In genomic region chr10:109931153-109931552, GRCh38 we compare ENCODE assay signal across 17 cellular contexts. TPM values are rescaled to one million over a fixed set of nuclear protein-coding genes. Genes with fewer than 3 reads are reported as not detected.
DNase-seq lines count a peak whose midpoint lies in the region; ATAC-seq, FAIRE-seq and TF ChIP-seq lines count a peak whose summit lies in the region.
"Had no signal": no experiment of that assay in that cellular context is flagged by ENCODE, and none has a peak within 500 bp of the region (broad histone marks: within the 10 kb centered on the region; RNA-seq: fewer than 3 reads in every experiment).

No MANE protein-coding gene starts in this region.

- H2BK15ac ChIP-seq in mesenchymal stem cell (ENCODE audit: low read depth, poor library complexity, severe bottlenecking) = no peak overlapping the region

- H3K4me1 ChIP-seq in GM23248 (ENCODE audit: insufficient read depth) (peaks cover 23% of the 10 kb centered on the region), mesenchymal stem cell (ENCODE audit: control insufficient read depth, insufficient read depth, low read depth, low read length) (peaks cover 11% of the 10 kb centered on the region)

- WGBS in GM23248 (ENCODE audit: low coverage in 1 of 2, low lambda C conversion rate in 2 of 2, missing lambda C conversion rate in 2 of 2), 2 experiments = 89 to 100% methylated on average over 1 of the region's 1 CpG
- WGBS in mesenchymal stem cell = 98% methylated on average over 1 of the region's 1 CpG

- no peak overlapping the region for H4K91ac ChIP-seq in mesenchymal stem cell (ENCODE audit: low read length)

- H3K79me1 ChIP-seq in mesenchymal stem cell (replicated peaks; ENCODE audit: low read length, poor library complexity, severe bottlenecking) = no peaks in the 10 kb centered on the region

- H3K4me3 ChIP-seq in AG10803 (ENCODE audit: low read length) (no peak overlapping the region), GM23248 (no peak overlapping the region), mesenchymal stem cell (ENCODE audit: insufficient read depth in 1 of 2, low read depth in 1 of 2, low read length in 2 of 2) (no peak overlapping the region)
- H3K4me3 ChIP-seq: pancreas, thoracic aorta had no signal

- H2AFZ ChIP-seq in GM23248 (no peak overlapping the region), mesenchymal stem cell (ENCODE audit: low read depth, low read length) (no peak overlapping the region)

- in situ Hi-C loops in GM23248 (cut with MboI) = no loop called here

- no peak overlapping the region for H3K4ac ChIP-seq in mesenchymal stem cell (ENCODE audit: low read depth in 1 of 2, low read length in 2 of 2)

- H3K9ac ChIP-seq in GM23248 = no peak overlapping the region
- peak overlapping the region; percentile 56 for H3K9ac ChIP-seq in mesenchymal stem cell (ENCODE audit: low read length)
- H3K9ac ChIP-seq: KMS-11 had no signal

- H3K9me3 ChIP-seq in GM23248 (ENCODE audit: low read depth) = no peaks in the 10 kb centered on the region
- H3K9me3 ChIP-seq in mesenchymal stem cell (ENCODE audit: control insufficient read depth, low read length) = no peaks in the 10 kb centered on the region
- H3K9me3 ChIP-seq: pancreas, thoracic aorta had no signal

- H2BK5ac ChIP-seq in mesenchymal stem cell (ENCODE audit: low read depth, low read length, poor library complexity, severe bottlenecking) = no peak overlapping the region

- H4K20me1 ChIP-seq in GM23248 (ENCODE audit: insufficient read depth) = no peaks in the 10 kb centered on the region

- no peaks in the 10 kb centered on the region for H3K27me3 ChIP-seq in GM23248 (replicated peaks; ENCODE audit: insufficient read depth)
- no peaks in the 10 kb centered on the region for H3K27me3 ChIP-seq in mesenchymal stem cell (ENCODE audit: control insufficient read depth in 1 of 2, insufficient read depth in 1 of 2, low read length in 2 of 2)
- H3K27me3 ChIP-seq: brain microvascular endothelial cell, foreskin keratinocyte, pancreas had no signal

- no peak overlapping the region for H2BK120ac ChIP-seq in mesenchymal stem cell (ENCODE audit: low read depth, low read length)

- H3K27ac ChIP-seq in GM23248 (no peak overlapping the region), caudate nucleus (ENCODE audit: low read depth, low read length) (peak overlapping the region; percentile 48), mesenchymal stem cell (ENCODE audit: low read length, poor library complexity, severe bottlenecking) (no peak overlapping the region)
- H3K27ac ChIP-seq: brain microvascular endothelial cell, foreskin keratinocyte, KMS-11, pancreas, thoracic aorta had no signal

- H2BK12ac ChIP-seq in mesenchymal stem cell (ENCODE audit: low read length in 2 of 2) = no peak overlapping the region

- peaks cover 35% of the 10 kb centered on the region for H3F3A ChIP-seq in GM23248 (ENCODE audit: insufficient read depth)

- H4K8ac ChIP-seq in mesenchymal stem cell (ENCODE audit: low read length) = no peak overlapping the region

- peak; percentile 84 for DNase-seq in AG10803 (ENCODE audit: low read depth)
- DNase-seq in GM23248 = peak; percentile 65
- DNase-seq in caudate nucleus (lab: John Stamatoyannopoulos, UW) = peak in 17 of 61 donors; percentile 1 to 89 (median 11)
- no peak for DNase-seq in mesenchymal stem cell
- no peak for DNase-seq in HTR-8/SVneo (ENCODE audit: insufficient read length, low spot score)
- no peak for DNase-seq in NCI-H2081 treated with DMSO at 0.1 percent for 48 hours (lab: John Stamatoyannopoulos, UW)
- DNase-seq: activated T-cell treated with anti-CD3 and anti-CD28 coated beads, Interleukin-2, amount 50 U/mL, for 24 hours; brain microvascular endothelial cell; foreskin keratinocyte; NCI-H1417 treated with DMSO at 0.1 percent for 48 hours; NCI-H226; pancreas had no signal

- TF ChIP-seq CTCF in AG10803 (conservative IDR thresholded peaks at IDR 0.05; ENCODE audit: low read length) = no peak

- H3K4me2 ChIP-seq in GM23248 (ENCODE audit: unreplicated experiment) (no peak overlapping the region), mesenchymal stem cell (ENCODE audit: low read length, poor library complexity, severe bottlenecking) (no peak overlapping the region)
- H3K4me2 ChIP-seq: KMS-11 had no signal

- no peak for FAIRE-seq in HTR-8/SVneo (lab: Jason Lieb, UNC)
- FAIRE-seq: H54, pancreas had no signal

- no peak overlapping the region for H3K14ac ChIP-seq in mesenchymal stem cell (ENCODE audit: low read length in 2 of 2)

- H3K18ac ChIP-seq in mesenchymal stem cell (ENCODE audit: low read depth in 1 of 2, low read length in 2 of 2) = no peak overlapping the region

- no peak overlapping the region for H2AK5ac ChIP-seq in mesenchymal stem cell (ENCODE audit: low read length, severe bottlenecking)

- ATAC-seq in GM19324 (IDR thresholded peaks at IDR 0.05; ENCODE audit: low FRiP score, unreplicated experiment) (no peak), HG03439 (IDR thresholded peaks at IDR 0.05; ENCODE audit: unreplicated experiment) (no peak)
- ATAC-seq: foreskin keratinocyte, pancreas had no signal

- H3K79me2 ChIP-seq in GM23248 (ENCODE audit: insufficient read depth) = no peaks in the 10 kb centered on the region

- no peak overlapping the region for H3K23ac ChIP-seq in mesenchymal stem cell (ENCODE audit: low read length in 2 of 2)

- no peaks in the 10 kb centered on the region for H3K9me2 ChIP-seq in GM23248 (ENCODE audit: insufficient read depth)

- H3K36me3 ChIP-seq in GM23248 (ENCODE audit: low read depth) (no peaks in the 10 kb centered on the region), mesenchymal stem cell (ENCODE audit: control insufficient read depth in 1 of 2, insufficient read depth in 2 of 2, low read depth in 1 of 2, low read length in 2 of 2) (no peaks in the 10 kb centered on the region)
- H3K36me3 ChIP-seq: brain microvascular endothelial cell, pancreas, thoracic aorta had no signal

RNA-seq across cellular contexts. Expression of gene XPNPEP1, which starts 7.8 kb away (rescaled TPM):
- 108 and 115 TPM in 2 replicates for total RNA-seq in GM23248 (2014; rRNA removed; shearing (Covaris generic))
- polyA plus RNA-seq in GM23248 (2016; fragmentation: Nextera tagmentation; extraction: Ambion mirVana) = 48.1 and 48.2 TPM in 2 replicates
- 48.5 TPM for polyA plus RNA-seq in mesenchymal stem cell (2013, experiment 1 of 2)
- 47.3 TPM for polyA plus RNA-seq in mesenchymal stem cell (2013, experiment 2 of 2)

Comparison
In these comparisons a context has a peak if more than half of its experiments do, and no peak if none do; other contexts are left out.
1. DNase-seq: peak in AG10803 (single experiment) and GM23248 (single experiment); none in mesenchymal stem cell (single experiment), HTR-8/SVneo (single experiment) and NCI-H2081 treated with DMSO at 0.1 percent for 48 hours (single experiment).